ENCODE assay signal across 1 cellular context in the genomic region with DNA sequence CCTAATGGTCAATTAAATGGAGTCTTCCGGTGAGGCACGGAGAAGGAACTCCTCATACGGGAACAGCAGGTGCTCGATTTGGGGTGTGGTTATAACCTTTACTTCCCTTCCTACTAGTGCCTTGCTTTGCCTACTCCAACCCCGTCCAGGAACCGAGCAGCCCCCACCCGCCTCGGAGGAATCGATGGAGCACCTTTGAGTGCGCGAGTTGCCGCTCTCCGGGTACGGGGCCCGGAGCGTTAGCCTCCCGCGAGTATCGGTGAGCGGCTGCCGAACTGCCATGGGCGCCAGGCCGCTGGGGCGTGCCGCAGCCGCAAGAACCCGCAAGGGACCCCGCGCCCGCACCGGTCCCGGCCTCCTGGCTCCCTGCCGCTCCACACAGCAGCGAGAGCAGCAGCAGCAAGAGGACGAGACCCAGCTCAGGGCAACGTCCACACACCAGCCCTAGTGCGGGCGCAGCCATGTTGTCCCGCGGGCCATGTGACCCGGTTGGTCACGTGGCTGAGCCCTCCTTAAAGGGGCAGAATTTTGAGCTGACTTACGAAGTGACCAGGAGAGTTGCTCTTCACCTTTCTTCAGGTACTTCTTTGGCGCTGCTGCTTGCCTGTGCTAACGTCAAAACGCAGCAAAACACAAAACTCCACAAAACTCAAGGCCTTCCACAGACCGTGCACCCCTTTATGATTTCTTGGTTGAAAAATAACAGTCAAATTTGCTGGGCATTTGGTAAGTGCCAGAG.
A peak's percentile ranks its signal among the peaks of the same experiment; 100 is the strongest.
TF ChIP-seq lines count a peak whose summit lies in the region.

SUMF1 (minus strand) TSS at position 487 of the 739 bp plus-strand sequence; CDS start at position 463, 24 bp downstream.

TF ChIP-seq in HepG2, 621 proteins besides CTCF, POLR2A, EP300 and RAD21 (continued from another document and continues in another):
- TF ChIP-seq HNRNPK (IDR thresholded peaks at IDR 0.05; ENCODE audit: low read depth, low read length, poor library complexity, severe bottlenecking) (peak; percentile 42), SNAI1 (CRISPR knock-in tag; IDR thresholded peaks at IDR 0.05; ENCODE audit: borderline replicate concordance) (peak; percentile 81), NFE2L1 (CRISPR knock-in tag; IDR thresholded peaks at IDR 0.05; ENCODE audit: borderline replicate concordance) (no peak), NR2C2 (CRISPR knock-in tag; IDR thresholded peaks at IDR 0.05; ENCODE audit: borderline replicate concordance) (peak; percentile 72; the same call in 1 of the 2 replicates), ZNF552 (CRISPR knock-in tag; IDR thresholded peaks at IDR 0.05; ENCODE audit: borderline replicate concordance) (peak; percentile 92), FOXO4 (CRISPR knock-in tag; conservative IDR thresholded peaks at IDR 0.05) (no peak), ZNF687 (CRISPR knock-in tag; IDR thresholded peaks at IDR 0.05) (peak; percentile 94), TMF1 (CRISPR knock-in tag; IDR thresholded peaks at IDR 0.05; ENCODE audit: low read depth) (peak; percentile 56; the same call in 1 of the 2 replicates), ZNF124 (CRISPR knock-in tag; IDR thresholded peaks at IDR 0.05) (no peak; the same call in 1 of the 2 replicates), ZNF30 (CRISPR knock-in tag; IDR thresholded peaks at IDR 0.05) (no peak; the same call in 1 of the 2 replicates), ZNF841 (CRISPR knock-in tag; IDR thresholded peaks at IDR 0.05; ENCODE audit: borderline replicate concordance) (no peak), ZNF20 (CRISPR knock-in tag; IDR thresholded peaks at IDR 0.05) (0 out of 2 replicates have a peak, but pooled peaks have one; percentile 29), ZNF180 (CRISPR knock-in tag; IDR thresholded peaks at IDR 0.05; ENCODE audit: borderline replicate concordance, low read depth) (no peak), ZNF317 (CRISPR knock-in tag; IDR thresholded peaks at IDR 0.05) (peak; percentile 82), ATF6 (CRISPR knock-in tag; conservative IDR thresholded peaks at IDR 0.05) (no peak), FOXK2 (IDR thresholded peaks at IDR 0.05) (peak; percentile 62; the same call in 1 of the 2 replicates), NFATC3 (CRISPR knock-in tag; IDR thresholded peaks at IDR 0.05) (peak; percentile 51; the same call in 1 of the 2 replicates), ZFP62 (CRISPR knock-in tag; IDR thresholded peaks at IDR 0.05) (no peak), ZNF207 (IDR thresholded peaks at IDR 0.05; ENCODE audit: borderline replicate concordance) (no peak), SAFB2 (CRISPR knock-in tag; IDR thresholded peaks at IDR 0.05; ENCODE audit: borderline replicate concordance, low read depth) (no peak), KLF13 (CRISPR knock-in tag; IDR thresholded peaks at IDR 0.05) (peak; percentile 61; the same call in 1 of the 2 replicates), HOXA3 (CRISPR knock-in tag; IDR thresholded peaks at IDR 0.05) (peak; percentile 91), HCFC1 (IDR thresholded peaks at IDR 0.05; ENCODE audit: low read depth, low read length) (peak; percentile 64; the same call in 1 of the 2 replicates), ZNF33A (CRISPR knock-in tag; IDR thresholded peaks at IDR 0.05; ENCODE audit: borderline replicate concordance) (0 out of 2 replicates have a peak, but pooled peaks have one; percentile 42), ZNF143 (CRISPR knock-in tag; IDR thresholded peaks at IDR 0.05) (peak; percentile 70; the same call in 1 of the 2 replicates), ZNF619 (CRISPR knock-in tag; IDR thresholded peaks at IDR 0.05) (no peak), MBNL3 (CRISPR knock-in tag; conservative IDR thresholded peaks at IDR 0.05) (no peak), ZNF709 (CRISPR knock-in tag; IDR thresholded peaks at IDR 0.05) (peak; percentile 50; the same call in 1 of the 2 replicates), ZNF574 (CRISPR knock-in tag; IDR thresholded peaks at IDR 0.05) (peak; percentile 94), ZNF883 (CRISPR knock-in tag; IDR thresholded peaks at IDR 0.05; ENCODE audit: not compliant biosample characterization) (peak; percentile 85), ZNF225 (CRISPR knock-in tag; IDR thresholded peaks at IDR 0.05) (no peak; the same call in 1 of the 2 replicates), MAFF (IDR thresholded peaks at IDR 0.05; ENCODE audit: low read depth, low read length) (no peak), IKZF1 (IDR thresholded peaks at IDR 0.05) (no peak), ZFX (CRISPR knock-in tag; IDR thresholded peaks at IDR 0.05; ENCODE audit: low read depth) (peak; percentile 99), ZNF850 (CRISPR knock-in tag; conservative IDR thresholded peaks at IDR 0.05) (no peak)
- TF ChIP-seq, protein P1, sequence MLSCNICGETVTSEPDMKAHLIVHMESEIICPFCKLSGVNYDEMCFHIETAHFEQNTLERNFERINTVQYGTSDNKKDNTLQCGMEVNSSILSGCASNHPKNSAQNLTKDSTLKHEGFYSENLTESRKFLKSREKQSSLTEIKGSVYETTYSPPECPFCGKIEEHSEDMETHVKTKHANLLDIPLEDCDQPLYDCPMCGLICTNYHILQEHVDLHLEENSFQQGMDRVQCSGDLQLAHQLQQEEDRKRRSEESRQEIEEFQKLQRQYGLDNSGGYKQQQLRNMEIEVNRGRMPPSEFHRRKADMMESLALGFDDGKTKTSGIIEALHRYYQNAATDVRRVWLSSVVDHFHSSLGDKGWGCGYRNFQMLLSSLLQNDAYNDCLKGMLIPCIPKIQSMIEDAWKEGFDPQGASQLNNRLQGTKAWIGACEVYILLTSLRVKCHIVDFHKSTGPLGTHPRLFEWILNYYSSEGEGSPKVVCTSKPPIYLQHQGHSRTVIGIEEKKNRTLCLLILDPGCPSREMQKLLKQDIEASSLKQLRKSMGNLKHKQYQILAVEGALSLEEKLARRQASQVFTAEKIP (CRISPR knock-in tag; IDR thresholded peaks at IDR 0.05; ENCODE audit: borderline replicate concordance): no peak
- TF ChIP-seq, protein P2, sequence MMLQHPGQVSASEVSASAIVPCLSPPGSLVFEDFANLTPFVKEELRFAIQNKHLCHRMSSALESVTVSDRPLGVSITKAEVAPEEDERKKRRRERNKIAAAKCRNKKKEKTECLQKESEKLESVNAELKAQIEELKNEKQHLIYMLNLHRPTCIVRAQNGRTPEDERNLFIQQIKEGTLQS (CRISPR knock-in tag; IDR thresholded peaks at IDR 0.05): 0 out of 2 replicates have a peak, but pooled peaks have one; percentile 25
- TF ChIP-seq, protein P3, sequence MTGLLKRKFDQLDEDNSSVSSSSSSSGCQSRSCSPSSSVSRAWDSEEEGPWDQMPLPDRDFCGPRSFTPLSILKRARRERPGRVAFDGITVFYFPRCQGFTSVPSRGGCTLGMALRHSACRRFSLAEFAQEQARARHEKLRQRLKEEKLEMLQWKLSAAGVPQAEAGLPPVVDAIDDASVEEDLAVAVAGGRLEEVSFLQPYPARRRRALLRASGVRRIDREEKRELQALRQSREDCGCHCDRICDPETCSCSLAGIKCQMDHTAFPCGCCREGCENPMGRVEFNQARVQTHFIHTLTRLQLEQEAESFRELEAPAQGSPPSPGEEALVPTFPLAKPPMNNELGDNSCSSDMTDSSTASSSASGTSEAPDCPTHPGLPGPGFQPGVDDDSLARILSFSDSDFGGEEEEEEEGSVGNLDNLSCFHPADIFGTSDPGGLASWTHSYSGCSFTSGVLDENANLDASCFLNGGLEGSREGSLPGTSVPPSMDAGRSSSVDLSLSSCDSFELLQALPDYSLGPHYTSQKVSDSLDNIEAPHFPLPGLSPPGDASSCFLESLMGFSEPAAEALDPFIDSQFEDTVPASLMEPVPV (CRISPR knock-in tag; IDR thresholded peaks at IDR 0.05): peak; percentile 88; the same call in 1 of the 2 replicates
- TF ChIP-seq, protein P4, sequence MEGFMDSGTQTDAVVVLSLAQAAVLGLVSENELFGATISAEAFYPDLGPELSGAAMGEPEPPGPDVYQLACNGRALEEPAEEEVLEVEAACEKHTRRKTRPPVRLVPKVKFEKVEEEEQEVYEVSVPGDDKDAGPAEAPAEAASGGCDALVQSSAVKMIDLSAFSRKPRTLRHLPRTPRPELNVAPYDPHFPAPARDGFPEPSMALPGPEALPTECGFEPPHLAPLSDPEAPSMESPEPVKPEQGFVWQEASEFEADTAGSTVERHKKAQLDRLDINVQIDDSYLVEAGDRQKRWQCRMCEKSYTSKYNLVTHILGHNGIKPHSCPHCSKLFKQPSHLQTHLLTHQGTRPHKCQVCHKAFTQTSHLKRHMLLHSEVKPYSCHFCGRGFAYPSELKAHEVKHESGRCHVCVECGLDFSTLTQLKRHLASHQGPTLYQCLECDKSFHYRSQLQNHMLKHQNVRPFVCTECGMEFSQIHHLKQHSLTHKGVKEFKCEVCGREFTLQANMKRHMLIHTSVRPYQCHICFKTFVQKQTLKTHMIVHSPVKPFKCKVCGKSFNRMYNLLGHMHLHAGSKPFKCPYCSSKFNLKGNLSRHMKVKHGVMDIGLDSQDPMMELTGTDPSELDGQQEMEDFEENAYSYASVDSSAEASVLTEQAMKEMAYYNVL (CRISPR knock-in tag; IDR thresholded peaks at IDR 0.05; ENCODE audit: borderline replicate concordance): peak; percentile 87
- TF ChIP-seq, protein P5, sequence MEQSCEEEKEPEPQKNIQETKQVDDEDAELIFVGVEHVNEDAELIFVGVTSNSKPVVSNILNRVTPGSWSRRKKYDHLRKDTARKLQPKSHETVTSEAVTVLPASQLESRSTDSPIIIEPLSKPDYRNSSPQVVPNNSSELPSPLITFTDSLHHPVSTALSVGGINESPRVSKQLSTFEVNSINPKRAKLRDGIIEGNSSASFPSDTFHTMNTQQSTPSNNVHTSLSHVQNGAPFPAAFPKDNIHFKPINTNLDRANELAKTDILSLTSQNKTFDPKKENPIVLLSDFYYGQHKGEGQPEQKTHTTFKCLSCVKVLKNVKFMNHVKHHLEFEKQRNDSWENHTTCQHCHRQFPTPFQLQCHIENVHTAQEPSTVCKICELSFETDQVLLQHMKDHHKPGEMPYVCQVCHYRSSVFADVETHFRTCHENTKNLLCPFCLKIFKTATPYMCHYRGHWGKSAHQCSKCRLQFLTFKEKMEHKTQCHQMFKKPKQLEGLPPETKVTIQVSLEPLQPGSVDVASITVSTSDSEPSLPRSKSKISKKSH (CRISPR knock-in tag; IDR thresholded peaks at IDR 0.05; ENCODE audit: borderline replicate concordance): peak; percentile 44; the same call in 1 of the 2 replicates
